In the genomic region with DNA sequence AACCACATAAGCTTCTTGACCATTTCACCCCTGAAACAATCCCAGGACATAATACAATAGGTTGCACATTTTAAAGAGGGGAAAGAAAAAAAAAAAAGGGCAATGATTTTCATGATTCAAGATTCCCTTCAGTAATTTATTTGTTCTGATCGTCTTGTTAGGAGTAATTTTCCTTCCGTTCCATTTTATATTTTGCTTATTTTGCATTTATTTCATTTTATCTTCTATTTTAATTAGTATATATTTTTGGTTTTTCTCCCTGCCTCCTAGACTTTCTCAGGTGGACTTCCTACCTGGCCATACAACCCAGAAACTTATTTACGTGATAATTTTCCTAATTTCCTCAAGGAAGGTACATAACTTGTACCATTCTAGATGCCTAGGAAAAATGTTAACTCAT, we compare ENCODE assay signal across 24 cellular contexts.
"Had no signal": no experiment of that assay in that cellular context is flagged by ENCODE, and none has a peak within 500 bp of the region (broad histone marks: within the 10 kb centered on the region; RNA-seq: fewer than 3 reads in every experiment).

No MANE protein-coding gene starts in this region.

- H3K36me3 ChIP-seq: esophagus muscularis mucosa, gastroesophageal sphincter, heart left ventricle, left ventricle myocardium inferior, lower lobe of right lung had no signal

- H3K4me3 ChIP-seq: coronary artery, dorsolateral prefrontal cortex, esophagus muscularis mucosa, gastroesophageal sphincter, heart left ventricle, hepatocyte, left ventricle myocardium inferior, lower lobe of right lung, mucosa of descending colon had no signal

- H3K79me2 ChIP-seq: hepatocyte had no signal

- H3K4me2 ChIP-seq: hepatocyte had no signal

- DNase-seq: dermis blood vessel endothelial cell; dorsolateral prefrontal cortex; effector CD4-positive, alpha-beta T cell; effector memory CD4-positive, alpha-beta T cell; foreskin keratinocyte; heart left ventricle; hypothalamus; immature natural killer cell; islet precursor cell; kidney; kidney glomerular epithelial cell; left colon; left ventricle myocardium inferior; lower lobe of right lung; mesenchymal stem cell; mucosa of descending colon; naive B cell had no signal

- H3K4me1 ChIP-seq: foreskin keratinocyte, gastroesophageal sphincter had no signal

- H3K9me3 ChIP-seq: lower lobe of right lung, mucosa of descending colon had no signal

- H3K27me3 ChIP-seq: foreskin keratinocyte, hepatocyte had no signal

- H3K27ac ChIP-seq: coronary artery, dorsolateral prefrontal cortex, esophagus muscularis mucosa, foreskin keratinocyte, gastroesophageal sphincter, heart left ventricle, hepatocyte, left ventricle myocardium inferior, lower lobe of right lung had no signal

- ATAC-seq: foreskin keratinocyte, gastroesophageal sphincter, heart left ventricle, left colon, left lobe of liver, lower lobe of right lung, mucosa of descending colon had no signal

- FAIRE-seq: endothelial cell of umbilical vein, frontal cortex, kidney had no signal

- H2AFZ ChIP-seq: hepatocyte had no signal
